In the genomic region with DNA sequence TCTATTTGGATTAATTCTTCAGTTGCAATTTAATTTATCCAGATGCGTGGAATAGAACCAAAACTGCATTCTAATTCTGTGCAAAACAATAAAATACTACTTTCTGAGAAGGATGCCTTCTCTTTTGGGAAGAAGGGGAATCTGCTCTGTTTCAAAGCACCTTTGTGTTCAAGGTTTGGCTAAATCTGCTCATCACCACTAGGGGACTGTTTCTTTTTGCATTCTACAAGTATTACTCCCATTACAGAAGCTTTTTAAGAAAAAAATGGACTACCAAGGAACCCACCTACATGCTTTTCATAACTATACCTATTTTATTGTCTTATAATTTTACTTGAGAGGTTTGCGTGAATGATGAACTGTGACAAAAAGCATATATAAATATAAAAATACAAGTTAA, we compare ENCODE assay signal across 12 cellular contexts. TPM values are rescaled to one million over a fixed set of nuclear protein-coding genes. Genes with fewer than 3 reads are reported as not detected.
DNase-seq lines count a peak whose midpoint lies in the region; ATAC-seq and TF ChIP-seq lines count a peak whose summit lies in the region.
"Had no signal": no experiment of that assay in that cellular context is flagged by ENCODE, and none has a peak within 500 bp of the region (broad histone marks: within the 10 kb centered on the region; RNA-seq: fewer than 3 reads in every experiment).

No MANE protein-coding gene starts in this region.

- intact Hi-C loops in ascending aorta (cut with DNase I), result loop anchor here (5.0 kb wide), 1 partner anchor 36 kb away; no protein-coding TSS in a partner anchor

- no peaks in the 10 kb centered on the region for H3K36me3 Mint-ChIP-seq in T-helper 17 cell (ENCODE audit: low read depth)

- peaks cover 10% of the 10 kb centered on the region for H3K4me1 ChIP-seq in DND-41 (ENCODE audit: insufficient read depth, low read length)
- no peaks in the 10 kb centered on the region for H3K4me1 ChIP-seq in fibroblast of lung (ENCODE audit: control insufficient read depth, extremely low read depth, insufficient read depth, low read length)
- H3K4me1 ChIP-seq in ascending aorta, result peaks cover 4 to 38% of the 10 kb centered on the region in 2 donors

- H2AFZ ChIP-seq in DND-41 (ENCODE audit: low read depth, low read length), result no peak overlapping the region
- no peak overlapping the region for H2AFZ ChIP-seq in fibroblast of lung (ENCODE audit: low read length)

- H3K9me3 ChIP-seq in DND-41 (ENCODE audit: insufficient read depth, low read length, severe bottlenecking) (no peaks in the 10 kb centered on the region), fibroblast of lung (ENCODE audit: control insufficient read depth, insufficient read depth, low read depth, low read length) (no peaks in the 10 kb centered on the region), T-helper 17 cell (ENCODE audit: control insufficient read depth, low read length, poor library complexity, severe bottlenecking) (no peaks in the 10 kb centered on the region), ascending aorta (no peaks in the 10 kb centered on the region)
- H3K9me3 ChIP-seq: MG63, neutrophil had no signal

- H3K27me3 Mint-ChIP-seq in T-helper 17 cell, result no peaks in the 10 kb centered on the region
- H3K27me3 Mint-ChIP-seq: activated CD8-positive, alpha-beta memory T cell treated with anti-CD3 and anti-CD28 coated beads, Interleukin-2, amount 10 ng/mL, durations not matched to agents 7 days and 5 days had no signal

- H3K9ac ChIP-seq in DND-41 (ENCODE audit: low read depth, low read length) (no peak overlapping the region), fibroblast of lung (ENCODE audit: insufficient read depth, low read length) (no peak overlapping the region)

- H3K4me3 Mint-ChIP-seq in T-helper 17 cell, result no peak overlapping the region
- H3K4me3 Mint-ChIP-seq: activated CD8-positive, alpha-beta memory T cell treated with anti-CD3 and anti-CD28 coated beads, Interleukin-2, amount 10 ng/mL, durations not matched to agents 7 days and 5 days had no signal

- DNase-seq in DND-41 (no peak), OCI-M1 (lab: John Stamatoyannopoulos, UW) (peak; percentile 35), fibroblast of lung (ENCODE audit: low read depth in 2 of 2) (no peak), T-helper 17 cell (no peak), ascending aorta (ENCODE audit: low spot score in 2 of 2) (no peak)
- DNase-seq in stimulated activated CD4-positive, alpha-beta T cell treated with anti-CD3 and anti-CD28 coated beads, Interleukin-4, amount 100 ng/mL, for 1 hour, result no peak
- DNase-seq: activated CD8-positive, alpha-beta memory T cell treated with anti-CD3 and anti-CD28 coated beads, Interleukin-2, amount 10 ng/mL, durations not matched to agents 7 days and 5 days; MG63 had no signal

- no peak overlapping the region for H3K27ac Mint-ChIP-seq in T-helper 17 cell

- peaks cover 60% of the 10 kb centered on the region for H4K20me1 ChIP-seq in DND-41 (ENCODE audit: insufficient read depth, low read length)
- no peaks in the 10 kb centered on the region for H4K20me1 ChIP-seq in fibroblast of lung (ENCODE audit: control insufficient read depth, extremely low read depth, insufficient read depth, low read length)

- H3K4me1 Mint-ChIP-seq in T-helper 17 cell, result peaks cover 16% of the 10 kb centered on the region

- ATAC-seq in DND-41 (ENCODE audit: insufficient read depth, low read depth) (no peak), HG03460 (IDR thresholded peaks at IDR 0.05; ENCODE audit: unreplicated experiment) (no peak), T-helper 17 cell (no peak)
- ATAC-seq: activated CD8-positive, alpha-beta memory T cell treated with anti-CD3 and anti-CD28 coated beads, Interleukin-2, amount 10 ng/mL, durations not matched to agents 7 days and 5 days had no signal

- H3K79me2 ChIP-seq in DND-41 (ENCODE audit: insufficient read depth, low read length) (peaks cover 98% of the 10 kb centered on the region), fibroblast of lung (ENCODE audit: control insufficient read depth, insufficient read depth, low read length) (peaks cover 53% of the 10 kb centered on the region)

- H3K4me3 ChIP-seq in DND-41 (ENCODE audit: low read depth in 1 of 2, low read length in 2 of 2), result no peak overlapping the region
- no peak overlapping the region for H3K4me3 ChIP-seq in fibroblast of lung (replicated peaks in 1 of 4; ENCODE audit: control extremely low read depth in 1 of 4, insufficient read depth in 1 of 4, low read depth in 3 of 4, low read length in 4 of 4)
- no peak overlapping the region for H3K4me3 ChIP-seq in ascending aorta
- H3K4me3 ChIP-seq: coronary artery, MG63 had no signal

- peak; percentile 38; the same call in 1 of the 2 replicates for TF ChIP-seq CTCF in 22Rv1 (IDR thresholded peaks at IDR 0.05)
- peak; percentile 40 for TF ChIP-seq CTCF in DND-41 (IDR thresholded peaks at IDR 0.05; ENCODE audit: borderline replicate concordance, extremely low read depth, low read length, poor library complexity, severe bottlenecking)
- TF ChIP-seq CTCF in fibroblast of lung (conservative IDR thresholded peaks at IDR 0.05 in 1 of 2, IDR thresholded peaks at IDR 0.05 in 1 of 2; ENCODE audit: low read depth in 1 of 2, low read length in 2 of 2), result peak; percentile 10 to 53
- peak in 1 of 3 experiments; percentile 12 for TF ChIP-seq CTCF in ascending aorta (IDR thresholded peaks at IDR 0.05)

- H3K36me3 ChIP-seq in DND-41 (ENCODE audit: insufficient read depth, low read length) (peaks cover 60% of the 10 kb centered on the region), fibroblast of lung (ENCODE audit: control insufficient read depth, insufficient read depth, low read length) (peaks cover 9% of the 10 kb centered on the region), ascending aorta (peaks cover 14 to 17% of the 10 kb centered on the region in 2 donors)

- H3K27ac ChIP-seq in 22Rv1, result no peak overlapping the region
- no peak overlapping the region for H3K27ac ChIP-seq in DND-41 (ENCODE audit: low read length)
- H3K27ac ChIP-seq in fibroblast of lung (ENCODE audit: insufficient read depth, low read length), result no peak overlapping the region
- no peak overlapping the region for H3K27ac ChIP-seq in ascending aorta
- H3K27ac ChIP-seq: coronary artery had no signal

- H3K27me3 ChIP-seq in DND-41 (ENCODE audit: insufficient read depth, low read length, poor library complexity) (no peaks in the 10 kb centered on the region), fibroblast of lung (ENCODE audit: control insufficient read depth, insufficient read depth, low read length) (no peaks in the 10 kb centered on the region), ascending aorta (no peaks in the 10 kb centered on the region)
- H3K27me3 ChIP-seq: MG63, neutrophil had no signal

- H3K4me2 ChIP-seq in DND-41 (ENCODE audit: insufficient read depth, low read length) (no peak overlapping the region), fibroblast of lung (ENCODE audit: extremely low read depth, insufficient read depth, low read length) (no peak overlapping the region)

RNA-seq across cellular contexts. Expression of a gene that starts 18.2 kb away (rescaled TPM):
- 19.3 and 20.0 TPM in 2 replicates for total RNA-seq in fibroblast of lung
- polyA plus RNA-seq in fibroblast of lung, result 45.6 and 58.7 TPM in 2 replicates
- polyA plus RNA-seq in fibroblast of lung (2012), result 56.6 and 75.7 TPM in 2 replicates
- polyA minus RNA-seq in fibroblast of lung (ENCODE audit: low replicate concordance), result 3.8 and 6.4 TPM in 2 replicates
- 10 to 100 TPM; 21.0 to 26.5 TPM for total RNA-seq in T-helper 17 cell
- 17.8 TPM for total RNA-seq in ascending aorta

RNA-seq across cellular contexts. Expression of a gene that starts 18.2 kb away (rescaled TPM):
- total RNA-seq in fibroblast of lung (28.6 and 35.7 TPM in 2 replicates), T-helper 17 cell (1 to 10 TPM; 5.5 to 7.7 TPM), ascending aorta (8.4 TPM)
- 4.9 and 6.2 TPM in 2 replicates for polyA plus RNA-seq in fibroblast of lung
- polyA plus RNA-seq in fibroblast of lung (2012), result 3.6 and 5.2 TPM in 2 replicates
- 6.7 and 9.6 TPM in 2 replicates for polyA minus RNA-seq in fibroblast of lung (ENCODE audit: low replicate concordance)
